In the genomic region with DNA sequence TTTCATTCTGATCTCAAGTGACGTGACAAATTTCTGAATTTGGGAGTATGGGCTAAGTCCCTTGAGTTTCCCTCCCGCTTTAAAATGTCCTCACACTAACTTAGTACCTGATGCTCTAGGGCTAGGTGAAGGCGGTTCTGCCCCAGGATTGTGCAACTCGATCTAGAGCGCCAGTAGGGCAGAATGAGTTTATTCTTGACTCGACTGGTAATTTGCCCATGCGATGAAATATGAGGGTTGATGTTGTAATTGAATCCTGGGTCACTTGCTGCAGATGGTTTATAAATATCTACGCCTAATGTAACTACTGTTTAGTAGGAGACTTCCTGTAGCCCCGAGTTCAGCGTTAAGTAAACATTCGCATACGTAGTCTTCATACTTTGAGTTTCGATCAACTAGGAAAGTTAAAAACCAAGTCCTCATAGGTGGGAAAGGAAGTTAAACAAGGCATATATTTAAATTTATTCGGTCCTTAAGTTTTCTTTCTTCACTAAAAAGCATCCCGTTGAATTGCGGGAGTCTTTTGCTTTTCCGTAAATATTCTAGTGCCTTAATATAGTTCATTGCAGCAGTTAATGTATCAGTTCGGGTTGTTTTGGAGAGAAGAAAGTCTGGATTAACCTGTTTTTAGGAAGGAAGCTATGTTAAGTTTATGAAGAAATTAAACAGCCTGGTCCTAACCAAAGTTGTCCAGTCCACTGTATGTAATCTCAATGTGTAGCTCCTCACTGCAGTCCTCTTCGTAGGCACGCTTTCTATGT, we compare ENCODE assay signal across 8 cellular contexts. TPM values are rescaled to one million over a fixed set of nuclear protein-coding genes. Genes with fewer than 3 reads are reported as not detected.
DNase-seq lines count a peak whose midpoint lies in the region; TF ChIP-seq lines count a peak whose summit lies in the region.

No MANE protein-coding gene starts in this region.

- DNase-seq in HFF-Myc (ENCODE audit: extremely low read depth, low read depth), result peak; percentile 33
- DNase-seq in SK-N-DZ (ENCODE audit: low spot score), result peak; percentile 28
- DNase-seq in effector memory CD4-positive, alpha-beta T cell, result no peak
- no peak for DNase-seq in DMS153 (lab: John Stamatoyannopoulos, UW)
- DNase-seq in NCI-H524 treated with DMSO at 0.1 percent for 48 hours (lab: John Stamatoyannopoulos, UW), result no peak
- DNase-seq in GM10248 (ENCODE audit: extremely low spot score), result no peak

- peaks cover 17% of the 10 kb centered on the region; the same call in 1 of the 2 replicates for H3K36me3 ChIP-seq in BLaER1
- H3K36me3 ChIP-seq in effector memory CD4-positive, alpha-beta T cell (ENCODE audit: control insufficient read depth, insufficient read depth, low read length), result no peaks in the 10 kb centered on the region
- no peaks in the 10 kb centered on the region for H3K36me3 ChIP-seq in muscle layer of duodenum (ENCODE audit: control insufficient read depth in 1 of 2, insufficient read depth in 2 of 2, low read length in 2 of 2)

- peaks cover 72% of the 10 kb centered on the region for H3K4me1 ChIP-seq in BLaER1
- peaks cover 23% of the 10 kb centered on the region for H3K4me1 ChIP-seq in effector memory CD4-positive, alpha-beta T cell (ENCODE audit: control insufficient read depth, insufficient read depth, low read length, poor library complexity, severe bottlenecking)
- peaks cover 13 to 18% of the 10 kb centered on the region in 2 donors for H3K4me1 ChIP-seq in muscle layer of duodenum (ENCODE audit: control insufficient read depth in 1 of 2, insufficient read depth in 2 of 2, low read length in 2 of 2)

- H3K4me2 ChIP-seq in BLaER1, result peak overlapping the region; percentile 96

- H3K9ac ChIP-seq in BLaER1, result peak overlapping the region; percentile 100

- H3K4me3 ChIP-seq in BLaER1 (peak overlapping the region; percentile 96), HFF-Myc (replicated peaks; ENCODE audit: low read depth, low read length) (peak overlapping the region; percentile 83), muscle layer of duodenum (ENCODE audit: low read depth in 1 of 2, low read length in 2 of 2) (peak overlapping the region; percentile 85 to 95)
- H3K4me3 ChIP-seq in effector memory CD4-positive, alpha-beta T cell (ENCODE audit: insufficient read depth, low read depth, low read length, poor library complexity, severe bottlenecking), result peak overlapping the region; percentile 96

- POLR2A ChIA-PET in GM10248 (lab: Yijun Ruan, JAX), result no interaction called here

- CTCF ChIA-PET in GM10248 (lab: Yijun Ruan, JAX), result interaction anchor here (0.6 to 11.4 kb wide), 23 partner anchors 8 to 319 kb away, joined by 3 to 206 read pairs (median 7); a partner anchor contains a TSS

- no peaks in the 10 kb centered on the region for H3K9me3 ChIP-seq in BLaER1
- H3K9me3 ChIP-seq in effector memory CD4-positive, alpha-beta T cell (ENCODE audit: control insufficient read depth, low read length), result no peaks in the 10 kb centered on the region
- H3K9me3 ChIP-seq in muscle layer of duodenum (ENCODE audit: control insufficient read depth in 1 of 2, low read length in 2 of 2), result no peaks in the 10 kb centered on the region

- H3K27ac ChIP-seq in BLaER1, result peak overlapping the region; percentile 100
- peak overlapping the region; percentile 95 for H3K27ac ChIP-seq in effector memory CD4-positive, alpha-beta T cell (ENCODE audit: insufficient read depth, low read length, poor library complexity, severe bottlenecking)
- peak overlapping the region; percentile 67 for H3K27ac ChIP-seq in muscle layer of duodenum (ENCODE audit: low read length)

- peaks cover 41% of the 10 kb centered on the region for H4K20me1 ChIP-seq in BLaER1

- TF ChIP-seq CTCF in HFF-Myc (IDR thresholded peaks at IDR 0.05; ENCODE audit: low read depth, low read length, missing control alignments) (no peak), GM10248 (IDR thresholded peaks at IDR 0.05; ENCODE audit: control extremely low read depth, extremely low read depth, low read depth, missing control alignments) (no peak)

- H3K27me3 ChIP-seq in BLaER1 (no peaks in the 10 kb centered on the region), muscle layer of duodenum (ENCODE audit: low read depth, low read length) (no peaks in the 10 kb centered on the region)
- no peaks in the 10 kb centered on the region for H3K27me3 ChIP-seq in effector memory CD4-positive, alpha-beta T cell (replicated peaks; ENCODE audit: control insufficient read depth, insufficient read depth, low read length, poor library complexity, severe bottlenecking)

RNA-seq across cellular contexts. Expression of a gene that starts 1.6 kb away (rescaled TPM):
- 39.9 and 43.7 TPM in 2 replicates for polyA plus RNA-seq in SK-N-DZ (2014; cell fraction: cytosol; rRNA removed)
- 26.0 and 33.8 TPM in 2 replicates for polyA plus RNA-seq in SK-N-DZ (2014; cell fraction: nucleus; rRNA removed)

RNA-seq across cellular contexts. Expression of a gene that starts 35.3 kb away (rescaled TPM):
- 15.0 and 16.7 TPM in 2 replicates for polyA plus RNA-seq in SK-N-DZ (2014; cell fraction: cytosol; rRNA removed)
- 21.7 and 69.4 TPM in 2 replicates for polyA plus RNA-seq in SK-N-DZ (2014; cell fraction: nucleus; rRNA removed)

Comparison
In these comparisons a context has a peak if more than half of its experiments do, and no peak if none do; other contexts are left out.
1. DNase-seq: peak in HFF-Myc (single experiment) and SK-N-DZ (single experiment); none in effector memory CD4-positive, alpha-beta T cell (0 of 3), DMS153 (single experiment), NCI-H524 treated with DMSO at 0.1 percent for 48 hours (single experiment) and GM10248 (single experiment).
2. Peak in every context shown above with its lines, with median percentiles within 50 percentile points of each other: H3K27ac ChIP-seq and H3K4me3 ChIP-seq.